12 cellular contexts compared by ENCODE assay signal in genomic region chr15:65044724-65045481, GRCh38. TPM values are rescaled to one million over a fixed set of nuclear protein-coding genes. Genes with fewer than 3 reads are reported as not detected.
A peak's percentile ranks its signal among the peaks of the same experiment; 100 is the strongest.
DNase-seq lines count a peak whose midpoint lies in the region; ATAC-seq lines count a peak whose summit lies in the region.
"Had no signal": no experiment of that assay in that cellular context is flagged by ENCODE, and none has a peak within 500 bp of the region (broad histone marks: within the 10 kb centered on the region; RNA-seq: fewer than 3 reads in every experiment).

Gene SLC51B (plus strand): TSS chr15:65045387. CDS start chr15:65050005, 4,618 bp downstream.

- DNase-seq in HuH-7 (ENCODE audit: low spot score): peak; percentile 77
- peak; percentile 67 for DNase-seq in SHP77 treated with DMSO at 0.1 percent for 48 hours (lab: John Stamatoyannopoulos, UW)
- peak; percentile 78 to 82 (median 81) for DNase-seq in right cardiac atrium
- peak; percentile 98 for DNase-seq in renal cortical epithelial cell (ENCODE audit: low read depth)
- no peak for DNase-seq in cerebellar cortex (ENCODE audit: low spot score)
- no peak for DNase-seq in DMS114 treated with DMSO at 0.1 percent for 48 hours (lab: John Stamatoyannopoulos, UW; ENCODE audit: unreplicated experiment)
- DNase-seq: activated CD4-positive, alpha-beta T cell treated with anti-CD3 and anti-CD28 coated beads, Interleukin-2, amount 10 ng/mL, durations not matched to agents 24 days and 14 days; activated naive CD4-positive, alpha-beta T cell treated with Interleukin-2 at 50 U/mL for 16 hours; DMS153 had no signal

- no peak within 1 kb of the TSS for H3K4me3 ChIP-seq in right cardiac atrium (ENCODE audit: low read length)

- no peaks in the 10 kb centered on the region for H3K9me3 ChIP-seq in right cardiac atrium (ENCODE audit: control insufficient read depth, low read length)

- H3K27me3 ChIP-seq in right cardiac atrium (ENCODE audit: control insufficient read depth, insufficient read depth): no peaks in the 10 kb centered on the region

- peak; percentile 75 to 84 for ATAC-seq in right cardiac atrium
- no peak for ATAC-seq in GM21786 (IDR thresholded peaks at IDR 0.05; ENCODE audit: unreplicated experiment)
- ATAC-seq in HG03196 (IDR thresholded peaks at IDR 0.05; ENCODE audit: unreplicated experiment): no peak

- H3K27ac ChIP-seq in right cardiac atrium (ENCODE audit: low read length): no peak within 1 kb of the TSS

- peaks cover 5% of the 10 kb centered on the region for H3K4me1 ChIP-seq in right cardiac atrium (ENCODE audit: control insufficient read depth, insufficient read depth, low read length)

- WGBS in right cardiac atrium: 71% methylated on average over 7 of the region's 7 CpGs

- intact Hi-C loops in right cardiac atrium (cut with DNase I): no loop called here

RNA-seq across cellular contexts. Expression of gene SLC51B, which starts in this region (rescaled TPM):
- total RNA-seq in right cardiac atrium: not detected
- not detected for polyA plus RNA-seq in right cardiac atrium
- 0.15 TPM in 1 of 2 replicates, not detected in the other for total RNA-seq in renal cortical epithelial cell
- total RNA-seq: activated CD4-positive, alpha-beta T cell treated with anti-CD3 and anti-CD28 coated beads, Interleukin-2, amount 10 ng/mL, durations not matched to agents 24 days and 14 days; temporal lobe had no signal

Comparison
In these comparisons a context has a peak if more than half of its experiments do, and no peak if none do; other contexts are left out.
1. Peak in DNase-seq and ATAC-seq in right cardiac atrium; RNA of the gene not detected or under 1 TPM.
2. Peak in DNase-seq in renal cortical epithelial cell; RNA of the gene not detected or under 1 TPM.
3. DNase-seq: peak in HuH-7 (single experiment) and SHP77 treated with DMSO at 0.1 percent for 48 hours (single experiment); none in cerebellar cortex (single experiment) and DMS114 treated with DMSO at 0.1 percent for 48 hours (single experiment).